ENCODE assay signal across 20 cellular contexts in the genomic region with DNA sequence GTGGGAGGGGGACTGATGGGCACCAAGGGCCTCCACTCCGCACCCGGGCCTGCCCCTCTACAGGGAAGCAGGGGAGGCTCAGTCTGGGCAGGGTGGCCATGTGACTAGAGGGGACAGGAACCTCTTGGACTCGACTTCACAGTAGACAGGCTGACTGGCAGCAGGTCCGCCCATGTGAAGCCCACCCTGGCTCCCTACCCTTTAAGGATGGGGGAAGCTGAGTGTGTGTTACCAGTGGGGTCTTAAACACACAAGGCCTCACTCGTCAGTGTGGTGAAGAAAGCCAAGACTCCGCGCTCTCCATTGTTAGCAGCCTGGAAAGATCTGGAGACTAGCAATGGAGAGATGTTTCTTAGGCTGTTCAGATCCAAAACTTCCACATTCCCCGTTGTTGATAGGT.
"Had no signal": no experiment of that assay in that cellular context is flagged by ENCODE, and none has a peak within 500 bp of the region (broad histone marks: within the 10 kb centered on the region; RNA-seq: fewer than 3 reads in every experiment).

No MANE protein-coding gene starts in this region.

- H3K27me3 ChIP-seq: body of pancreas, neutrophil, pancreas, upper lobe of right lung had no signal

- H3K27ac Mint-ChIP-seq: activated CD4-positive, alpha-beta memory T cell treated with anti-CD3 and anti-CD28 coated beads, Interleukin-2, amount 10 ng/mL, durations not matched to agents 7 days and 5 days; effector memory CD8-positive, alpha-beta T cell; mesothelial cell of epicardium; natural killer cell treated with Interleukin-12 subunit alpha and Interleukin-12 subunit beta and Interleukin-15 and Interleukin-18, amount 100 ng/mL, for 72 hours; stimulated activated effector memory CD8-positive, alpha-beta T cell treated with anti-CD3 and anti-CD28 coated beads, Interleukin-12 subunit alpha, Interleukin-12 subunit beta, amount 100 ng/mL, for 72 hours; T-cell had no signal

- H3K9me3 ChIP-seq: body of pancreas, neutrophil, pancreas, thoracic aorta, upper lobe of right lung had no signal

- H3K9me3 Mint-ChIP-seq: activated CD4-positive, alpha-beta memory T cell treated with anti-CD3 and anti-CD28 coated beads, Interleukin-2, amount 10 ng/mL, durations not matched to agents 7 days and 5 days; effector memory CD8-positive, alpha-beta T cell; mesothelial cell of epicardium; natural killer cell treated with Interleukin-12 subunit alpha and Interleukin-12 subunit beta and Interleukin-15 and Interleukin-18, amount 100 ng/mL, for 72 hours; stimulated activated effector memory CD8-positive, alpha-beta T cell treated with anti-CD3 and anti-CD28 coated beads, Interleukin-12 subunit alpha, Interleukin-12 subunit beta, amount 100 ng/mL, for 72 hours; T-cell had no signal

- DNase-seq: activated CD4-positive, alpha-beta memory T cell treated with anti-CD3 and anti-CD28 coated beads, Interleukin-2, amount 10 ng/mL, durations not matched to agents 7 days and 5 days; activated CD4-positive, alpha-beta T cell treated with anti-CD3 and anti-CD28 coated beads for 48 hours; activated CD4-positive, CD25-positive, alpha-beta regulatory T cell; activated naive CD4-positive, alpha-beta T cell; body of pancreas; caudate nucleus; effector memory CD8-positive, alpha-beta T cell; left colon; pancreas; stimulated activated CD4-positive, alpha-beta T cell treated with anti-CD3 and anti-CD28 coated beads, Interleukin-4, amount 100 ng/mL, for 24 hours; T-cell; T-helper 9 cell; upper lobe of right lung had no signal

- H3K4me3 Mint-ChIP-seq: activated CD4-positive, alpha-beta memory T cell treated with anti-CD3 and anti-CD28 coated beads, Interleukin-2, amount 10 ng/mL, durations not matched to agents 7 days and 5 days; effector memory CD8-positive, alpha-beta T cell; mesothelial cell of epicardium; natural killer cell treated with Interleukin-12 subunit alpha and Interleukin-12 subunit beta and Interleukin-15 and Interleukin-18, amount 100 ng/mL, for 72 hours; stimulated activated effector memory CD8-positive, alpha-beta T cell treated with anti-CD3 and anti-CD28 coated beads, Interleukin-12 subunit alpha, Interleukin-12 subunit beta, amount 100 ng/mL, for 72 hours had no signal

- H3K27ac ChIP-seq: body of pancreas, pancreas, thoracic aorta, upper lobe of right lung had no signal

- H3K4me3 ChIP-seq: body of pancreas, lung, pancreas, thoracic aorta, upper lobe of right lung had no signal

- H3K27me3 Mint-ChIP-seq: activated CD4-positive, alpha-beta memory T cell treated with anti-CD3 and anti-CD28 coated beads, Interleukin-2, amount 10 ng/mL, durations not matched to agents 7 days and 5 days; effector memory CD8-positive, alpha-beta T cell; T-cell had no signal

- ATAC-seq: body of pancreas; effector memory CD8-positive, alpha-beta T cell; left colon; natural killer cell treated with Interleukin-12 subunit alpha and Interleukin-12 subunit beta and Interleukin-15 and Interleukin-18, amount 100 ng/mL, for 72 hours; pancreas; sciatic nerve; stimulated activated effector memory CD8-positive, alpha-beta T cell treated with anti-CD3 and anti-CD28 coated beads, Interleukin-12 subunit alpha, Interleukin-12 subunit beta, amount 100 ng/mL, for 72 hours; T-cell; upper lobe of right lung had no signal
